Comparison of ENCODE assay signal across 16 cellular contexts in the genomic region with DNA sequence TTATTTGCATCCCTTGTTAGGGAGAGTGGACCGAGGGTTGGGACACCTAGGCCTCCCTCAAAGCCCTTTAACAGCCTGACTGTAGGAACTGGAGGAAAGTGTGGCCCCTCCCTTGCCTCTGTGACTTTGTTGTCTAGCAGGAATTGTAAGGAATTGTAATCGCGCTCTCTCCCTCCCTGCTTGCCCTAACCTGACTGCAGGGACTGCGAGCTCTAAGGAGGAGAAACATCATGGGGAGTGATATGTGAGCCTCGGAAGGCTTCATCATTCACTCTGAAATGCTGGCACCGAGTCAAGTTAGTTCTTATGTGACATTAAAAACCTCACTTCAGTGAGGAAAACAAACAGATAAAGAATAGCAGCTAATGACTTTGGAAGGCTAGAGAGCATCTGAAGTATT. TPM values are rescaled to one million over a fixed set of nuclear protein-coding genes. Genes with fewer than 3 reads are reported as not detected.
DNase-seq lines count a peak whose midpoint lies in the region; ATAC-seq and TF ChIP-seq lines count a peak whose summit lies in the region.
"Had no signal": no experiment of that assay in that cellular context is flagged by ENCODE, and none has a peak within 500 bp of the region (broad histone marks: within the 10 kb centered on the region; RNA-seq: fewer than 3 reads in every experiment).

No MANE protein-coding gene starts in this region.

- TF ChIP-seq CTCF in epithelial cell of esophagus (IDR thresholded peaks at IDR 0.05; ENCODE audit: insufficient read depth, low read depth, low read length, missing control alignments) (no peak), thyroid gland (IDR thresholded peaks at IDR 0.05) (no peak), RWPE1 (conservative IDR thresholded peaks at IDR 0.05; ENCODE audit: low read depth) (no peak)

- POLR2A ChIA-PET in RWPE1 (lab: Yijun Ruan, JAX; ENCODE audit: low non-redundant PET): no interaction called here

- no peak for ATAC-seq in HG03469 (IDR thresholded peaks at IDR 0.05; ENCODE audit: unreplicated experiment)
- ATAC-seq: CD8-positive, alpha-beta T cell had no signal

- H3K27ac ChIP-seq in thyroid gland (no peak overlapping the region), RWPE1 (no peak overlapping the region)
- H3K27ac ChIP-seq: Peyer's patch had no signal

- no peaks in the 10 kb centered on the region for H3K4me1 ChIP-seq in thyroid gland
- H3K4me1 ChIP-seq: Peyer's patch had no signal

- no peak for TF ChIP-seq POLR2A in thyroid gland (IDR thresholded peaks at IDR 0.05)

- no peak overlapping the region for H3K4me3 ChIP-seq in epithelial cell of esophagus (ENCODE audit: low read length)
- no peak overlapping the region for H3K4me3 ChIP-seq in thyroid gland (replicated peaks in 1 of 3)
- H3K4me3 ChIP-seq: Peyer's patch had no signal

- CTCF ChIA-PET in RWPE1 (lab: Yijun Ruan, JAX): no interaction called here

- no peaks in the 10 kb centered on the region for H3K9me3 ChIP-seq in thyroid gland
- H3K9me3 ChIP-seq: Peyer's patch had no signal

- WGBS in thyroid gland, 2 donors: 58 to 70% methylated on average over 6 of the region's 6 CpGs

- H3K36me3 ChIP-seq in thyroid gland: no peaks in the 10 kb centered on the region
- H3K36me3 ChIP-seq: Peyer's patch had no signal

- no peaks in the 10 kb centered on the region for H3K27me3 ChIP-seq in thyroid gland
- H3K27me3 ChIP-seq: Peyer's patch had no signal

- intact Hi-C loops in thyroid gland (cut with DNase I): no loop called here

- DNase-seq in DMS79 treated with DMSO at 0.1 percent for 48 hours (lab: John Stamatoyannopoulos, UW) (peak; percentile 100), NCI-H1417 (lab: John Stamatoyannopoulos, UW) (peak; percentile 82 to 97 (median 95)), NCI-H2107 treated with DMSO at 0.1 percent for 48 hours (lab: John Stamatoyannopoulos, UW; ENCODE audit: unreplicated experiment) (peak; percentile 48), epithelial cell of esophagus (ENCODE audit: low read depth) (peak; percentile 17), CD1c-positive myeloid dendritic cell (ENCODE audit: extremely low spot score) (no peak), thyroid gland (no peak), RWPE1 (ENCODE audit: low spot score) (no peak)
- DNase-seq: CD8-positive, alpha-beta T cell; DMS 273 treated with DMSO at 0.1 percent for 48 hours; H7; NCI-H2081; NCI-H524; Peyer's patch; SHP77 had no signal

RNA-seq across cellular contexts. Expression of a gene that starts 58.7 kb away (rescaled TPM):
- 1 to 10 TPM in 1 of 4 donors, under 1 TPM in 2, not detected in 1; 0.78 to 1.1 (median 0.88) TPM for total RNA-seq in thyroid gland
- total RNA-seq: B cell; CD8-positive, alpha-beta T cell had no signal

Comparison
In these comparisons a context has a peak if more than half of its experiments do, and no peak if none do; other contexts are left out.
1. DNase-seq: peak in DMS79 treated with DMSO at 0.1 percent for 48 hours (single experiment), NCI-H1417 (3 of 3), NCI-H2107 treated with DMSO at 0.1 percent for 48 hours (single experiment) and epithelial cell of esophagus (single experiment); none in CD1c-positive myeloid dendritic cell (single experiment), thyroid gland (0 of 2) and RWPE1 (single experiment).